Comparison of ENCODE assay signal across 8 cellular contexts in the genomic region with DNA sequence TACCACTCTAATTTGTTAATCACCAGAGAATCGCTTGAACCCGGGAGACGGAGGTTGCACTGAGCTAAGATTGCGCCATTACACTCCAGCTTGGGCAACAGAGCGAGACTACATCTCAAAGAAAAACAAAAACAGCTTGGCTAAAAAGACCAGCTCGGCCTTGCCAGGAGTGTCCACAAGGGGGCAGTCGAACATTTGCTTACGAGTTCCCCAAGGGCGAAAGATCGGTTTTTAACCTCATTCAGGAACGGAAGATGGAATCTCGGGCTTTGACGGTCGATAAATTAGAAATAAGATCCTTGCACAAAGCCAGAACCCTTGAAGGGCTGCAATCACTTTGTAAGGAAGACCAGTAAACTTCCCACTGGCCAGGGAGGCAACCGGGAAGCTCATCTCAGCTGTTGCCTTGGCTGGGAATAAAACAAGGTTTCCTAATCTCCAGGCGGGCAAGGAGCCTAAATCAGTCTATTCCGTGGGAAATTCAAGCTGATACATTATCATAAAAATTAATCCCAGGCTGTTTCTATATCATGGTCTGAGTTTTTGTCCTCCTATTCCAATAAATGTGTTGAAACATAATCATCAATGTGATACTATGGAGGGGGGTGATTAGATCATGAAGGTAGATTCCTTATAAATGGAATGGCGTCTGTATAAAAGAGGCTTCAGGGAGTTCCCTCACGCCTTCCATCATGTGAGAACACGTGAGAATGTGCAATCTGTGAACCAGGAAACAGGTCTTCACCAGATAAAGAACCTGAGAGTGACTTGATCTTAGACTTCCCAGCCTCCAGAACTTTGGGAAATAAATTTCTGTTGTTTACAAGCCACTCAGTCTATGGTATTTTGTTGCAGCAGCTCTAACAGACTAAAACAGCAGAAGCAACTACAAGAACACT. TPM values are rescaled to one million over a fixed set of nuclear protein-coding genes. Genes with fewer than 3 reads are reported as not detected.
A peak's percentile ranks its signal among the peaks of the same experiment; 100 is the strongest.
DNase-seq lines count a peak whose midpoint lies in the region; ATAC-seq and TF ChIP-seq lines count a peak whose summit lies in the region.

No MANE protein-coding gene starts in this region.

- in situ Hi-C loops in astrocyte of the cerebellum (cut with HindIII; ENCODE audit: low sequenced_read_pairs): no loop called here

- intact Hi-C loops in sciatic nerve (cut with DNase I): no loop called here

- peak; percentile 83 for ATAC-seq in sciatic nerve
- ATAC-seq in GM18868 (IDR thresholded peaks at IDR 0.05; ENCODE audit: unreplicated experiment): no peak
- ATAC-seq in HG02623 (IDR thresholded peaks at IDR 0.05; ENCODE audit: unreplicated experiment): no peak

- H3K4me3 ChIP-seq in GM12865 (ENCODE audit: low read depth, low read length) (no peak overlapping the region), astrocyte of the cerebellum (ENCODE audit: low read depth, low read length) (peak overlapping the region; percentile 9)

- TF ChIP-seq CTCF in GM12865 (IDR thresholded peaks at IDR 0.05; ENCODE audit: insufficient read depth, low read depth, low read length, missing control alignments) (peak; percentile 92), astrocyte of the cerebellum (IDR thresholded peaks at IDR 0.05; ENCODE audit: low read depth, low read length, missing control alignments) (peak; percentile 97)

- DNase-seq in GM12865 (ENCODE audit: low read depth) (peak; percentile 88), NCI-H187 treated with DMSO at 0.1 percent for 48 hours (lab: John Stamatoyannopoulos, UW) (peak; percentile 34), T-helper 9 cell (peak; percentile 81), astrocyte of the cerebellum (ENCODE audit: low read depth) (peak; percentile 67), hippocampal formation (lab: John Stamatoyannopoulos, UW) (peak; percentile 66 to 68), sciatic nerve (ENCODE audit: low spot score) (peak; percentile 91)

RNA-seq across cellular contexts. Expression of a gene that starts 14.9 kb away (rescaled TPM):
- 2.3 TPM for total RNA-seq in sciatic nerve

RNA-seq across cellular contexts. Expression of a gene that starts 34.4 kb away (rescaled TPM):
- total RNA-seq in sciatic nerve: not detected

RNA-seq across cellular contexts. Expression of a gene that starts 39.0 kb away (rescaled TPM):
- 49.3 TPM for total RNA-seq in sciatic nerve

RNA-seq across cellular contexts. Expression of a gene that starts 41.5 kb away (rescaled TPM):
- total RNA-seq in sciatic nerve: 18.7 TPM

RNA-seq across cellular contexts. Expression of a gene that starts 50.2 kb away (rescaled TPM):
- total RNA-seq in sciatic nerve: 5.0 TPM

Comparison
In these comparisons a context has a peak if more than half of its experiments do, and no peak if none do; other contexts are left out.
1. DNase-seq: peak in every context shown above with its lines; median percentile 91 in sciatic nerve; 88 in GM12865; 81 in T-helper 9 cell; 67 in astrocyte of the cerebellum; 67 in hippocampal formation; 34 in NCI-H187 treated with DMSO at 0.1 percent for 48 hours.